Comparison of ENCODE assay signal across 30 cellular contexts in genomic region chr12:120332041-120332440, GRCh38. TPM values are rescaled to one million over a fixed set of nuclear protein-coding genes. Genes with fewer than 3 reads are reported as not detected.
"Had no signal": no experiment of that assay in that cellular context is flagged by ENCODE, and none has a peak within 500 bp of the region (broad histone marks: within the 10 kb centered on the region; RNA-seq: fewer than 3 reads in every experiment).

No MANE protein-coding gene starts in this region.

- ATAC-seq: naive thymus-derived CD4-positive, alpha-beta T cell; natural killer cell; psoas muscle; right cardiac atrium; stimulated activated effector memory CD8-positive, alpha-beta T cell treated with anti-CD3 and anti-CD28 coated beads, Interleukin-12 subunit alpha, Interleukin-12 subunit beta, amount 100 ng/mL, for 72 hours; stimulated activated naive B cell treated with anti-CD40 and anti-IgM and Interleukin-4, amounts not matched to agents 10 μg/mL and 1 μg/mL and 100 μg/mL, for 72 hours; upper lobe of right lung had no signal

- H3K27me3 ChIP-seq: neural progenitor cell, neutrophil, right lobe of liver, sigmoid colon, stomach, transverse colon, upper lobe of right lung, uterus had no signal

- H3K9ac ChIP-seq: neural progenitor cell, parathyroid adenoma had no signal

- H3K4me1 ChIP-seq: neural progenitor cell, parathyroid adenoma, psoas muscle, sigmoid colon, spleen, tibial artery, transverse colon, upper lobe of right lung, uterus had no signal

- H3K27ac ChIP-seq: neural progenitor cell, neutrophil, parathyroid adenoma, psoas muscle, right lobe of liver, sigmoid colon, spleen, stomach, thoracic aorta, tibial artery, transverse colon, upper lobe of right lung, uterus had no signal

- H3K4me3 ChIP-seq: neural progenitor cell, psoas muscle, right lobe of liver, sigmoid colon, smooth muscle cell, spleen, stomach, thoracic aorta, tibial artery, transverse colon, upper lobe of right lung, uterus had no signal

- DNase-seq: naive thymus-derived CD4-positive, alpha-beta T cell; natural killer cell; nucleus accumbens; psoas muscle; right cardiac atrium; right lobe of liver; sigmoid colon; stimulated activated CD4-positive, alpha-beta T cell treated with anti-CD3 and anti-CD28 coated beads, Interleukin-12 subunit alpha, Interleukin-12 subunit beta, amount 100 ng/mL, for 4 hours; stimulated activated CD4-positive, alpha-beta T cell treated with anti-CD3 and anti-CD28 coated beads, Interleukin-1b, Interleukin-23, amount 100 ng/mL, for 48 hours; stimulated activated CD4-positive, alpha-beta T cell treated with anti-CD3 and anti-CD28 coated beads, Interleukin-4, amount 100 ng/mL, for 24 hours; stimulated activated naive B cell treated with anti-CD40 and anti-IgM and Interleukin-4, amounts not matched to agents 10 μg/mL and 1 μg/mL and 100 μg/mL, for 72 hours; stimulated activated naive CD4-positive, alpha-beta T cell treated with Interleukin-2 at 50 U/mL for 16 hours; stomach; tibial artery; transverse colon; upper lobe of right lung; uterus had no signal

- H3K36me3 ChIP-seq: neural progenitor cell, neutrophil, right lobe of liver, sigmoid colon, spleen, stomach, thoracic aorta, tibial artery, transverse colon, upper lobe of right lung, uterus had no signal

- H3K9me3 ChIP-seq: neutrophil, psoas muscle, right lobe of liver, thoracic aorta, tibial artery, transverse colon, upper lobe of right lung, uterus had no signal

RNA-seq across cellular contexts. Expression of gene PLA2G1B, which starts 4.5 kb away (rescaled TPM):
- total RNA-seq: omental fat pad, renal cortical epithelial cell, right cardiac atrium, right lobe of liver, sigmoid colon, skeletal muscle tissue, smooth muscle cell, stomach, subcutaneous adipose tissue, thoracic aorta, transverse colon, uterus had no signal
- polyA plus RNA-seq: neural cell, right cardiac atrium, smooth muscle cell had no signal

RNA-seq across cellular contexts. Expression of gene MSI1, which starts 36.9 kb away (rescaled TPM):
- total RNA-seq: naive thymus-derived CD4-positive, alpha-beta T cell; natural killer cell; subcutaneous adipose tissue had no signal
- polyA plus RNA-seq: naive thymus-derived CD4-positive, alpha-beta T cell had no signal

RNA-seq across cellular contexts. Expression of gene RNU4-1, which starts 39.0 kb away (rescaled TPM):
- total RNA-seq: thoracic aorta had no signal
- polyA plus RNA-seq: naive thymus-derived CD4-positive, alpha-beta T cell; neural cell; psoas muscle; right cardiac atrium; sigmoid colon; smooth muscle cell; spleen; stomach; urinary bladder had no signal

RNA-seq across cellular contexts. Expression of gene RNU4-2, which starts 40.3 kb away (rescaled TPM):
- polyA plus RNA-seq: naive thymus-derived CD4-positive, alpha-beta T cell; psoas muscle; right cardiac atrium; sigmoid colon; spleen; stomach; urinary bladder had no signal
